Comparison of ENCODE assay signal across 1 cellular context in genomic region chr3:188832961-188833615, GRCh38.
TF ChIP-seq lines count a peak whose summit lies in the region.

No MANE protein-coding gene starts in this region.

TF ChIP-seq in GM23338, 12 proteins besides CTCF, POLR2A, EP300 and RAD21 (continued from another document):
- TF ChIP-seq ZNF462 (CRISPR knock-in tag; IDR thresholded peaks at IDR 0.05) (no peak), CREB1 (CRISPR knock-in tag; IDR thresholded peaks at IDR 0.05; ENCODE audit: low read depth) (no peak), REST (IDR thresholded peaks at IDR 0.05; ENCODE audit: unreplicated experiment) (no peak), STAT1 (IDR thresholded peaks at IDR 0.05; ENCODE audit: unreplicated experiment) (no peak), JUNB (IDR thresholded peaks at IDR 0.05; ENCODE audit: unreplicated experiment) (no peak), POLR2AphosphoS5 (IDR thresholded peaks at IDR 0.05; ENCODE audit: low read depth) (no peak), EZH2 (IDR thresholded peaks at IDR 0.05; ENCODE audit: low read depth, unreplicated experiment) (no peak), ZNF114 (CRISPR knock-in tag; IDR thresholded peaks at IDR 0.05) (no peak), NANOG (IDR thresholded peaks at IDR 0.05; ENCODE audit: borderline replicate concordance) (no peak), ZNF331 (CRISPR knock-in tag; IDR thresholded peaks at IDR 0.05; ENCODE audit: low read depth) (no peak)
- TF ChIP-seq, protein P1, sequence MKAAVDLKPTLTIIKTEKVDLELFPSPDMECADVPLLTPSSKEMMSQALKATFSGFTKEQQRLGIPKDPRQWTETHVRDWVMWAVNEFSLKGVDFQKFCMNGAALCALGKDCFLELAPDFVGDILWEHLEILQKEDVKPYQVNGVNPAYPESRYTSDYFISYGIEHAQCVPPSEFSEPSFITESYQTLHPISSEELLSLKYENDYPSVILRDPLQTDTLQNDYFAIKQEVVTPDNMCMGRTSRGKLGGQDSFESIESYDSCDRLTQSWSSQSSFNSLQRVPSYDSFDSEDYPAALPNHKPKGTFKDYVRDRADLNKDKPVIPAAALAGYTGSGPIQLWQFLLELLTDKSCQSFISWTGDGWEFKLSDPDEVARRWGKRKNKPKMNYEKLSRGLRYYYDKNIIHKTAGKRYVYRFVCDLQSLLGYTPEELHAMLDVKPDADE (IDR thresholded peaks at IDR 0.05), result no peak
